Comparison of ENCODE assay signal across 15 cellular contexts in genomic region chr7:103857435-103857834, GRCh38.
A peak's percentile ranks its signal among the peaks of the same experiment; 100 is the strongest.
DNase-seq lines count a peak whose midpoint lies in the region; ATAC-seq and TF ChIP-seq lines count a peak whose summit lies in the region.
"Had no signal": no experiment of that assay in that cellular context is flagged by ENCODE, and none has a peak within 500 bp of the region (broad histone marks: within the 10 kb centered on the region; RNA-seq: fewer than 3 reads in every experiment).

No MANE protein-coding gene starts in this region.

- H3K27me3 Mint-ChIP-seq in H9 (ENCODE audit: low read depth) = no peaks in the 10 kb centered on the region

- H3K4me2 ChIP-seq in H9 (ENCODE audit: insufficient read depth, insufficient read length, low read length) = no peak overlapping the region

- H3K27me3 ChIP-seq in H9 (ENCODE audit: insufficient read depth, low read length) = no peaks in the 10 kb centered on the region
- no peaks in the 10 kb centered on the region for H3K27me3 ChIP-seq in iPS DF 6.9 (ENCODE audit: control insufficient read depth, insufficient read depth, low read length)
- H3K27me3 ChIP-seq: esophagus muscularis mucosa had no signal

- no peak for ATAC-seq in esophagus mucosa
- ATAC-seq: activated T-helper 17 cell treated with anti-CD3 and anti-CD28 coated beads, Interleukin-2, amount 50 U/mL, for 72 hours had no signal

- no peak overlapping the region for H2BK20ac ChIP-seq in H9 (ENCODE audit: low read depth, low read length, poor library complexity, severe bottlenecking)

- no peak overlapping the region for H3K56ac ChIP-seq in H9 (ENCODE audit: insufficient read length, low read depth, low read length)

- peak overlapping the region in 1 of 2 experiments; percentile 3; a peak in 1 of 5 replicates for H3K4me3 Mint-ChIP-seq in H9
- H3K4me3 Mint-ChIP-seq: activated CD4-positive, alpha-beta memory T cell treated with anti-CD3 and anti-CD28 coated beads for 36 hours; activated T-helper 17 cell treated with anti-CD3 and anti-CD28 coated beads, Interleukin-2, amount 50 U/mL, for 72 hours; CD14-positive monocyte; neural crest cell had no signal

- H3K4ac ChIP-seq in H9 (ENCODE audit: low read depth, low read length) = no peak overlapping the region

- H3K23me2 ChIP-seq in H9 (ENCODE audit: insufficient read length, low read depth, low read length, poor library complexity, severe bottlenecking) = no peaks in the 10 kb centered on the region

- no peak overlapping the region for H2AFZ ChIP-seq in H9 (ENCODE audit: low read length)

- no peak overlapping the region for H3K18ac ChIP-seq in H9 (ENCODE audit: insufficient read length, low read depth, low read length)

- H3K79me1 ChIP-seq in H9 (ENCODE audit: insufficient read depth, low read depth, low read length, poor library complexity, severe bottlenecking) = no peaks in the 10 kb centered on the region

- H4K8ac ChIP-seq in H9 (replicated peaks; ENCODE audit: insufficient read length, low read depth, low read length) = no peak overlapping the region

- H3K4me1 ChIP-seq in H9 (ENCODE audit: insufficient read depth, low read length) (peaks cover 5% of the 10 kb centered on the region; the same call in 1 of the 2 replicates), iPS DF 6.9 (ENCODE audit: control insufficient read depth, insufficient read depth, low read length) (no peaks in the 10 kb centered on the region)
- H3K4me1 ChIP-seq: esophagus muscularis mucosa had no signal

- no CpG with 5 or more reads among the region's 4 CpGs for WGBS in H9 (ENCODE audit: extremely low coverage, insufficient read length, low lambda C conversion rate)
- WGBS in iPS DF 6.9 (ENCODE audit: insufficient coverage, insufficient read length) = no CpG with 5 or more reads among the region's 4 CpGs

- no peak overlapping the region for H2BK120ac ChIP-seq in H9 (ENCODE audit: low read depth, low read length, poor library complexity, severe bottlenecking)

- no peak overlapping the region for H4K5ac ChIP-seq in H9 (ENCODE audit: insufficient read length, low read depth, low read length)

- H2BK5ac ChIP-seq in H9 (ENCODE audit: insufficient read length, low read length) = no peak overlapping the region

- peak overlapping the region in 2 of 3 experiments; percentile 67 to 88; a peak in 2 of 7 replicates for H3K27ac Mint-ChIP-seq in H9
- H3K27ac Mint-ChIP-seq: activated CD4-positive, alpha-beta memory T cell treated with anti-CD3 and anti-CD28 coated beads for 36 hours; activated T-helper 17 cell treated with anti-CD3 and anti-CD28 coated beads, Interleukin-2, amount 50 U/mL, for 72 hours; CD14-positive monocyte had no signal

- H3K36me3 Mint-ChIP-seq in H9 (ENCODE audit: insufficient read depth in 1 of 3, low read depth in 3 of 3) = no peaks in the 10 kb centered on the region
- H3K36me3 Mint-ChIP-seq: activated CD4-positive, alpha-beta memory T cell treated with anti-CD3 and anti-CD28 coated beads for 36 hours; CD14-positive monocyte had no signal

- H3K4me1 Mint-ChIP-seq in H9 = peaks cover 8 to 9% of the 10 kb centered on the region in 2 experiments
- H3K4me1 Mint-ChIP-seq: activated T-helper 17 cell treated with anti-CD3 and anti-CD28 coated beads, Interleukin-2, amount 50 U/mL, for 72 hours; CD14-positive monocyte; neural crest cell had no signal

- no peak overlapping the region for H3K9ac ChIP-seq in H9 (ENCODE audit: extremely low read depth, insufficient read length, low read length)

- no peak overlapping the region for H2BK15ac ChIP-seq in H9 (ENCODE audit: low read depth, low read length)

- H3K9me3 Mint-ChIP-seq in H9 = no peaks in the 10 kb centered on the region
- H3K9me3 Mint-ChIP-seq: activated CD4-positive, alpha-beta memory T cell treated with anti-CD3 and anti-CD28 coated beads for 36 hours; activated T-helper 17 cell treated with anti-CD3 and anti-CD28 coated beads, Interleukin-2, amount 50 U/mL, for 72 hours; neural crest cell had no signal

- DNase-seq in H9 = peak; percentile 47
- peak; percentile 75 to 78 for DNase-seq in NCI-H187 (lab: John Stamatoyannopoulos, UW)
- peak; percentile 74 for DNase-seq in NCI-H526 treated with DMSO at 0.1 percent for 48 hours (lab: John Stamatoyannopoulos, UW)
- DNase-seq in iPS DF 6.9 (ENCODE audit: low read depth, low spot score) = peak; percentile 29
- no peak for DNase-seq in LoVo (ENCODE audit: low spot score)
- no peak for DNase-seq in stimulated activated naive CD4-positive, alpha-beta T cell (lab: John Stamatoyannopoulos, UW)
- DNase-seq in SW480 (ENCODE audit: low spot score) = no peak
- DNase-seq: activated CD4-positive, alpha-beta memory T cell treated with anti-CD3 and anti-CD28 coated beads for 36 hours; amygdala; GDM1 had no signal

- H3K14ac ChIP-seq in H9 (ENCODE audit: insufficient read depth, low read length) = no peak overlapping the region

- H3T11ph ChIP-seq in H9 (ENCODE audit: low read length) = no peak overlapping the region

- no peaks in the 10 kb centered on the region for H4K20me1 ChIP-seq in H9 (ENCODE audit: control insufficient read depth, insufficient read depth, insufficient read length)

- H3K9me3 ChIP-seq in H9 (ENCODE audit: control insufficient read depth, low read depth, low read length) (no peaks in the 10 kb centered on the region), iPS DF 6.9 (ENCODE audit: control insufficient read depth, insufficient read depth, low read length) (no peaks in the 10 kb centered on the region)
- H3K9me3 ChIP-seq: esophagus muscularis mucosa had no signal

- H2AK5ac ChIP-seq in H9 (ENCODE audit: insufficient read length, low read length) = no peak overlapping the region

- no peak overlapping the region for H3K23ac ChIP-seq in H9 (ENCODE audit: insufficient read length, low read depth, low read length)

- H3K79me2 ChIP-seq in H9 (ENCODE audit: insufficient read depth, low read length) = no peaks in the 10 kb centered on the region

- no peak overlapping the region for H2BK12ac ChIP-seq in H9 (ENCODE audit: insufficient read length, low read depth, low read length)

- no peaks in the 10 kb centered on the region for H3K36me3 ChIP-seq in iPS DF 6.9 (ENCODE audit: control insufficient read depth, insufficient read depth, low read length)
- H3K36me3 ChIP-seq: esophagus muscularis mucosa had no signal

- peak; percentile 29; the same call in 2 of the 3 replicates for TF ChIP-seq CTCF in H9 (conservative IDR thresholded peaks at IDR 0.05)

- H4K91ac ChIP-seq in H9 (ENCODE audit: insufficient read length, low read depth, low read length) = no peak overlapping the region

- H3K4me3 ChIP-seq in iPS DF 6.9 (ENCODE audit: low read length) = no peak overlapping the region
- H3K4me3 ChIP-seq: esophagus muscularis mucosa had no signal

- H3K27ac ChIP-seq in H9 (ENCODE audit: insufficient read length, low read depth, low read length) (no peak overlapping the region), iPS DF 6.9 (ENCODE audit: low read length) (no peak overlapping the region)
- H3K27ac ChIP-seq: esophagus muscularis mucosa had no signal

Comparison
In these comparisons a context has a peak if more than half of its experiments do, and no peak if none do; other contexts are left out.
1. DNase-seq: peak in H9 (single experiment), NCI-H187 (2 of 2), NCI-H526 treated with DMSO at 0.1 percent for 48 hours (single experiment) and iPS DF 6.9 (single experiment); none in LoVo (single experiment), stimulated activated naive CD4-positive, alpha-beta T cell (0 of 6) and SW480 (single experiment).